15 cellular contexts compared by ENCODE assay signal in genomic region chr5:153562189-153562588, GRCh38.
DNase-seq lines count a peak whose midpoint lies in the region; ATAC-seq and TF ChIP-seq lines count a peak whose summit lies in the region.
"Had no signal": no experiment of that assay in that cellular context is flagged by ENCODE, and none has a peak within 500 bp of the region (broad histone marks: within the 10 kb centered on the region; RNA-seq: fewer than 3 reads in every experiment).

No MANE protein-coding gene starts in this region.

- peak; percentile 70 for ATAC-seq in omental fat pad (ENCODE audit: low FRiP score)
- ATAC-seq in sciatic nerve, result no peak
- no peak for ATAC-seq in HG02981 (IDR thresholded peaks at IDR 0.05; ENCODE audit: unreplicated experiment)
- ATAC-seq: gastrocnemius medialis, upper lobe of right lung had no signal

- DNase-seq in ELR (ENCODE audit: low read depth), result peak; percentile 80
- peak; percentile 13 for DNase-seq in RKO (ENCODE audit: low spot score)
- peak; percentile 67 for DNase-seq in fibroblast of gingiva (ENCODE audit: low read depth)
- no peak for DNase-seq in omental fat pad (ENCODE audit: low spot score)
- DNase-seq in HK-2 (ENCODE audit: unreplicated experiment), result no peak
- DNase-seq in sciatic nerve (ENCODE audit: low spot score), result no peak
- no peak for DNase-seq in stimulated activated CD4-positive, alpha-beta T cell treated with anti-CD3 and anti-CD28 coated beads, Interleukin-4, amount 100 ng/mL, for 24 hours
- DNase-seq: activated naive CD8-positive, alpha-beta T cell treated with anti-CD3 and anti-CD28 coated beads, Interleukin-2, amount 10 ng/mL, durations not matched to agents 7 days and 5 days; colonic mucosa; DMS79 treated with DMSO at 0.1 percent for 48 hours; gastrocnemius medialis; immature natural killer cell; NCI-H2107; upper lobe of right lung had no signal

- intact Hi-C loops in sciatic nerve (cut with DNase I), result no loop called here

- no peak for TF ChIP-seq CTCF in omental fat pad (IDR thresholded peaks at IDR 0.05)

Comparison
In these comparisons a context has a peak if more than half of its experiments do, and no peak if none do; other contexts are left out.
1. DNase-seq: peak in ELR (single experiment), RKO (single experiment) and fibroblast of gingiva (single experiment); none in omental fat pad (single experiment), HK-2 (single experiment), sciatic nerve (single experiment) and stimulated activated CD4-positive, alpha-beta T cell treated with anti-CD3 and anti-CD28 coated beads, Interleukin-4, amount 100 ng/mL, for 24 hours (single experiment).